Comparison of ENCODE assay signal across 25 cellular contexts in the genomic region with DNA sequence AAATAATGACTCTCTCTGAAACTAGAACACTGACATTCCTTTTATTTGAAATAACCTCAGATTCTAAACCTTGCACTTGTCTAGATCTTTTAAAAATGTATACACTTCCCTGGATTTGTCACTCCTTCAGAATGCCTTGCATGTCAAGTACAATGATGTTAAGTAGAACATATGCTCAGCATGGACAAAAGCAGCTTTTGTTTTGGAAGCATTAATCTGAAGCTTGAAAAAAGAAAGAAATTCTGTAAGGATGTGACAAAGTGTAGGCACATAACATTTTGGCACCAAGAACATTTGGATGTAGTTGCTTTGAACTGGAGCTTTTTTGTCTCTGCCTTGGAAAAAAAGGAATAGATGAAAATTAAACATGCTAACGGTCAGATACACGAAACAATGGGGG.
A peak's percentile ranks its signal among the peaks of the same experiment; 100 is the strongest.
DNase-seq lines count a peak whose midpoint lies in the region; ATAC-seq and TF ChIP-seq lines count a peak whose summit lies in the region.
"Had no signal": no experiment of that assay in that cellular context is flagged by ENCODE, and none has a peak within 500 bp of the region (broad histone marks: within the 10 kb centered on the region; RNA-seq: fewer than 3 reads in every experiment).

No MANE protein-coding gene starts in this region.

- H3K27me3 Mint-ChIP-seq in nephron progenitor cell (ENCODE audit: low read depth, poor library complexity), result peaks cover 3% of the 10 kb centered on the region
- no peaks in the 10 kb centered on the region for H3K27me3 Mint-ChIP-seq in activated CD4-positive, alpha-beta memory T cell treated with anti-CD3 and anti-CD28 coated beads for 36 hours
- H3K27me3 Mint-ChIP-seq: B cell; CD4-positive, alpha-beta T cell had no signal

- H3K4me1 ChIP-seq in right lobe of liver, result no peaks in the 10 kb centered on the region
- H3K4me1 ChIP-seq: A549; BLaER1 treated with 17β-estradiol and CSF1 and Interleukin-3, amounts not matched to agents 10 nM and 100 nM had no signal

- H3K27me3 ChIP-seq in right lobe of liver, result no peaks in the 10 kb centered on the region
- H3K27me3 ChIP-seq: BLaER1 treated with 17β-estradiol and CSF1 and Interleukin-3, amounts not matched to agents 10 nM and 100 nM had no signal

- POLR2A ChIA-PET in activated CD4-positive, alpha-beta memory T cell treated with anti-CD3 and anti-CD28 coated beads for 36 hours (lab: Charles Lee), result no interaction called here

- no peak overlapping the region for H3K4me3 ChIP-seq in right lobe of liver
- H3K4me3 ChIP-seq: A549; BLaER1 treated with 17β-estradiol and CSF1 and Interleukin-3, amounts not matched to agents 10 nM and 100 nM; GM12878 had no signal

- no peak for ATAC-seq in GM19023 (IDR thresholded peaks at IDR 0.05; ENCODE audit: unreplicated experiment)
- no peak for ATAC-seq in right lobe of liver
- ATAC-seq: A549; CD8-positive, alpha-beta T cell; GM12878 had no signal

- H3K9me3 ChIP-seq in right lobe of liver, result no peaks in the 10 kb centered on the region
- H3K9me3 ChIP-seq: A549; BLaER1 treated with 17β-estradiol and CSF1 and Interleukin-3, amounts not matched to agents 10 nM and 100 nM had no signal

- H3K36me3 ChIP-seq in right lobe of liver, result no peaks in the 10 kb centered on the region
- H3K36me3 ChIP-seq: BLaER1 treated with 17β-estradiol and CSF1 and Interleukin-3, amounts not matched to agents 10 nM and 100 nM had no signal

- intact Hi-C loops in activated CD4-positive, alpha-beta memory T cell treated with anti-CD3 and anti-CD28 coated beads for 36 hours (cut with micrococcal nuclease), result no loop called here
- intact Hi-C loops in right lobe of liver (cut with DNase I), result no loop called here

- no peak for TF ChIP-seq POLR2A in right lobe of liver (IDR thresholded peaks at IDR 0.05)

- 81% methylated on average over 2 of the region's 2 CpGs for WGBS in right lobe of liver (ENCODE audit: insufficient coverage, low coverage, low lambda C conversion rate, missing lambda C conversion rate)

- TF ChIP-seq CTCF in nephron progenitor cell (IDR thresholded peaks at IDR 0.05) (no peak), right lobe of liver (IDR thresholded peaks at IDR 0.05) (no peak)

- DNase-seq in COLO829 (ENCODE audit: low spot score), result peak; percentile 18
- DNase-seq in foreskin melanocyte, result peak; percentile 57
- DNase-seq in inferior parietal cortex (ENCODE audit: extremely low spot score), result peak; percentile 36
- DNase-seq in nephron progenitor cell, result no peak
- no peak for DNase-seq in activated CD4-positive, alpha-beta memory T cell treated with anti-CD3 and anti-CD28 coated beads for 36 hours
- no peak for DNase-seq in right lobe of liver
- DNase-seq in KG1 (lab: John Stamatoyannopoulos, UW), result no peak
- DNase-seq: AML-193; CD4-positive, alpha-beta T cell; CD8-positive, alpha-beta T cell; COR-L47; DMS 273 treated with DMSO at 0.1 percent for 48 hours; DMS153; DMS53; DMS79; DND-41; EL; GDM1 had no signal

- H3K36me3 Mint-ChIP-seq in nephron progenitor cell (ENCODE audit: low read depth), result no peaks in the 10 kb centered on the region
- H3K36me3 Mint-ChIP-seq in activated CD4-positive, alpha-beta memory T cell treated with anti-CD3 and anti-CD28 coated beads for 36 hours, result no peaks in the 10 kb centered on the region
- H3K36me3 Mint-ChIP-seq: CD8-positive, alpha-beta T cell had no signal

- H3K27ac ChIP-seq in right lobe of liver, result no peak overlapping the region
- H3K27ac ChIP-seq: 22Rv1; A549; BLaER1 treated with 17β-estradiol and CSF1 and Interleukin-3, amounts not matched to agents 10 nM and 100 nM; C4-2B had no signal

- H3K27ac Mint-ChIP-seq in nephron progenitor cell, result peak overlapping the region; percentile 12
- H3K27ac Mint-ChIP-seq in activated CD4-positive, alpha-beta memory T cell treated with anti-CD3 and anti-CD28 coated beads for 36 hours, result no peak overlapping the region
- H3K27ac Mint-ChIP-seq: B cell; CD4-positive, alpha-beta T cell; CD8-positive, alpha-beta T cell had no signal

- CTCF ChIA-PET in activated CD4-positive, alpha-beta memory T cell treated with anti-CD3 and anti-CD28 coated beads for 36 hours (lab: Charles Lee), result no interaction called here

- H3K4me1 Mint-ChIP-seq in nephron progenitor cell, result peaks cover 5% of the 10 kb centered on the region
- no peaks in the 10 kb centered on the region for H3K4me1 Mint-ChIP-seq in activated CD4-positive, alpha-beta memory T cell treated with anti-CD3 and anti-CD28 coated beads for 36 hours (ENCODE audit: low read depth)
- H3K4me1 Mint-ChIP-seq: B cell had no signal

- no peak overlapping the region for H3K4me3 Mint-ChIP-seq in nephron progenitor cell
- no peak overlapping the region for H3K4me3 Mint-ChIP-seq in activated CD4-positive, alpha-beta memory T cell treated with anti-CD3 and anti-CD28 coated beads for 36 hours
- H3K4me3 Mint-ChIP-seq: B cell; CD4-positive, alpha-beta T cell; CD8-positive, alpha-beta T cell had no signal

- H3K9me3 Mint-ChIP-seq in nephron progenitor cell, result no peaks in the 10 kb centered on the region
- peaks cover 20% of the 10 kb centered on the region for H3K9me3 Mint-ChIP-seq in activated CD4-positive, alpha-beta memory T cell treated with anti-CD3 and anti-CD28 coated beads for 36 hours

Comparison
In these comparisons a context has a peak if more than half of its experiments do, and no peak if none do; other contexts are left out.
1. DNase-seq: peak in COLO829 (single experiment), foreskin melanocyte (single experiment) and inferior parietal cortex (single experiment); none in nephron progenitor cell (single experiment), activated CD4-positive, alpha-beta memory T cell treated with anti-CD3 and anti-CD28 coated beads for 36 hours (single experiment), right lobe of liver (0 of 3) and KG1 (single experiment).